In genomic region chr17:64129515-64129764, GRCh38 we compare ENCODE assay signal across 1 cellular context.
A peak's percentile ranks its signal among the peaks of the same experiment; 100 is the strongest.
TF ChIP-seq lines count a peak whose summit lies in the region.

No MANE protein-coding gene starts in this region.

TF ChIP-seq in K562, 482 proteins besides CTCF, POLR2A, EP300 and RAD21 (continued from another document):
- TF ChIP-seq ZNF609 (CRISPR knock-in tag; IDR thresholded peaks at IDR 0.05; ENCODE audit: borderline replicate concordance), result 0 out of 2 replicates have a peak, but pooled peaks have one; percentile 4
- TF ChIP-seq CEBPB (tag; IDR thresholded peaks at IDR 0.05), result no peak
- TF ChIP-seq SAP30 (IDR thresholded peaks at IDR 0.05; ENCODE audit: borderline replicate concordance, insufficient read depth, low read depth, low read length, poor library complexity, severe bottlenecking), result peak; percentile 75
- TF ChIP-seq ATF3 (IDR thresholded peaks at IDR 0.05), result no peak
- 0 out of 2 replicates have a peak, but pooled peaks have one; percentile 3 for TF ChIP-seq ATF3 (CRISPR knock-in tag; conservative IDR thresholded peaks at IDR 0.05)
- peak; percentile 37; the same call in 1 of the 2 replicates for TF ChIP-seq USF1 (CRISPR knock-in tag; IDR thresholded peaks at IDR 0.05)
- TF ChIP-seq JUNB (CRISPR knock-in tag; conservative IDR thresholded peaks at IDR 0.05), result no peak
- peak; percentile 81 for TF ChIP-seq ZBTB7A (IDR thresholded peaks at IDR 0.05; ENCODE audit: borderline replicate concordance, control insufficient read depth, low read depth, low read length)
- peak in 1 of 2 experiments; percentile 50; a peak in 1 of 4 replicates for TF ChIP-seq TEAD1 (CRISPR knock-in tag; IDR thresholded peaks at IDR 0.05)
- TF ChIP-seq ELF1 (tag; IDR thresholded peaks at IDR 0.05), result no peak
- TF ChIP-seq ZNF12 (CRISPR knock-in tag; IDR thresholded peaks at IDR 0.05), result 0 out of 2 replicates have a peak, but pooled peaks have one; percentile 43
- peak; percentile 93; the same call in 1 of the 2 replicates for TF ChIP-seq FOXP1 (CRISPR knock-in tag; IDR thresholded peaks at IDR 0.05)
- peak; percentile 91 for TF ChIP-seq CHD1 (IDR thresholded peaks at IDR 0.05; ENCODE audit: low read length)
- no peak for TF ChIP-seq ZC3H11A (IDR thresholded peaks at IDR 0.05; ENCODE audit: low read depth, low read length)
- TF ChIP-seq TEAD4 (IDR thresholded peaks at IDR 0.05; ENCODE audit: low read length), result no peak
- 0 out of 2 replicates have a peak, but pooled peaks have one; percentile 38 for TF ChIP-seq TEAD4 (CRISPR knock-in tag; IDR thresholded peaks at IDR 0.05; ENCODE audit: borderline replicate concordance)
- no peak for TF ChIP-seq PTBP1 (IDR thresholded peaks at IDR 0.05; ENCODE audit: low read depth, low read length)
TF ChIP-seq in K562: peak in this region for 14.
